8 cellular contexts compared by ENCODE assay signal in the genomic region with DNA sequence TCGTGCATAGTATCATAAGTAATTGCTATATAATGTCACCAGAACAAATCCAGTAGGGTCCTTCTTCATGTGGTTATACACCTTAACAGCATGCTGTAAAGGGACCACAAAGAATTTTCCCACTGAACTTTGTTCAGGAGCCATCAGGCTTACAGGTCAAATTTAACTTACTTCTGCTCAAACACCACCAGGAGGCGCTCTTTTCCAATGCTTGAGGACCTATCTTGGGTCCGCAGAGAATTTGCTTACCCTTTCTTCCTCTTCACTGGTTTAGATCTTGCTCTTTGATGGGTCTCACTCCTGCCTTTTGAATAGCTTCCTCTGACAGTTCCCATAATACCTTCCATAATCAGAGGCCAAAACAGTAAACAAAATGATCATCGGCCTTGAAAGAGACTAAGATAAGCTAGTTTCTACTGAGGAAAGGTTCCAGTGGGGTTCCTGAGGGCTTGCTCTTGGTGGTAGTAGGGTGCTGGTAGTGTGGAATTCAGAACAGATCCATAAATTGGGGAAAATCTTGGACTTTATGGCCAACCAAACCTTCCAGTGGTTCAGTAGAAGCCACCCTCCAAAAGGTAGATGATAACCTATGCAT. TPM values are rescaled to one million over a fixed set of nuclear protein-coding genes. Genes with fewer than 3 reads are reported as not detected.
DNase-seq lines count a peak whose midpoint lies in the region; ATAC-seq, FAIRE-seq and TF ChIP-seq lines count a peak whose summit lies in the region.

No MANE protein-coding gene starts in this region.

- no peak overlapping the region for H3K4me3 Mint-ChIP-seq in stimulated activated naive B cell treated with anti-CD40 and anti-IgM and Interleukin-4, amounts not matched to agents 10 μg/mL and 1 μg/mL and 100 μg/mL, for 72 hours

- no peaks in the 10 kb centered on the region for H3K27me3 Mint-ChIP-seq in stimulated activated naive B cell treated with anti-CD40 and anti-IgM and Interleukin-4, amounts not matched to agents 10 μg/mL and 1 μg/mL and 100 μg/mL, for 72 hours

- no peaks in the 10 kb centered on the region for H3K27me3 ChIP-seq in AG04450 (ENCODE audit: control insufficient read depth, insufficient read depth, low read length)
- H3K27me3 ChIP-seq in GM23248 (replicated peaks; ENCODE audit: insufficient read depth), result no peaks in the 10 kb centered on the region
- H3K27me3 ChIP-seq in H1 (replicated peaks in 1 of 4; ENCODE audit: control insufficient read depth in 3 of 4, extremely low read depth in 1 of 4, insufficient read depth in 3 of 4, low read length in 3 of 4), result no peaks in the 10 kb centered on the region

- no peak overlapping the region for H3K4ac ChIP-seq in H1 (replicated peaks; ENCODE audit: insufficient read length, low read depth, low read length)

- H3K4me1 ChIP-seq in GM23248 (ENCODE audit: insufficient read depth), result no peaks in the 10 kb centered on the region
- no peaks in the 10 kb centered on the region for H3K4me1 ChIP-seq in H1 (replicated peaks in 1 of 4; ENCODE audit: control insufficient read depth in 3 of 4, insufficient read depth in 4 of 4, low read length in 3 of 4)

- no peak overlapping the region for H3K4me3 ChIP-seq in AG04450 (ENCODE audit: low read depth, low read length)
- no peak overlapping the region for H3K4me3 ChIP-seq in GM23248
- no peak overlapping the region for H3K4me3 ChIP-seq in H1 (ENCODE audit: extremely low read depth in 1 of 4, insufficient read depth in 2 of 4, low read depth in 3 of 4, low read length in 4 of 4)

- no peak overlapping the region for H4K5ac ChIP-seq in H1 (ENCODE audit: insufficient read length, low read depth, low read length)

- WGBS in GM23248 (ENCODE audit: low coverage in 1 of 2, low lambda C conversion rate in 2 of 2, missing lambda C conversion rate in 2 of 2), 2 experiments, result 0 to 6% methylated on average over 4 of the region's 4 CpGs
- 32% methylated on average over 4 of the region's 4 CpGs; no CpG with 5 or more reads in 1 of the 2 experiments for WGBS in H1 (ENCODE audit: extremely low coverage in 1 of 2, insufficient coverage in 1 of 2, insufficient read length in 1 of 2, insufficient replicate concordance in 2 of 2, low coverage in 1 of 2, low lambda C conversion rate in 2 of 2, missing lambda C conversion rate in 1 of 2), 2 experiments

- peak; percentile 79 for FAIRE-seq in H1 (lab: Jason Lieb, UNC)

- H2BK12ac ChIP-seq in H1 (ENCODE audit: low read depth, low read length), result no peak overlapping the region

- H3K9me3 ChIP-seq in AG04450 (ENCODE audit: control insufficient read depth, insufficient read depth, low read length) (peaks cover 3% of the 10 kb centered on the region; the same call in 1 of the 2 replicates), GM23248 (ENCODE audit: low read depth) (no peaks in the 10 kb centered on the region), H1 (ENCODE audit: insufficient read depth in 2 of 2, low read depth in 1 of 2, low read length in 1 of 2) (peaks cover 31 to 35% of the 10 kb centered on the region in 2 experiments)

- no peaks in the 10 kb centered on the region for H3K9me2 ChIP-seq in GM23248 (ENCODE audit: insufficient read depth)

- no peaks in the 10 kb centered on the region for H3K79me1 ChIP-seq in H1 (ENCODE audit: low read depth, low read length)

- H3K18ac ChIP-seq in H1 (ENCODE audit: extremely low read depth, low read length), result no peak overlapping the region

- H3K23me2 ChIP-seq in H1 (ENCODE audit: low read depth, low read length), result no peaks in the 10 kb centered on the region

- H3K4me2 ChIP-seq in GM23248 (ENCODE audit: unreplicated experiment) (no peak overlapping the region), H1 (ENCODE audit: insufficient read depth in 1 of 2, low read depth in 2 of 2, low read length in 2 of 2) (no peak overlapping the region)

- TF ChIP-seq RAD21 in H1 (IDR thresholded peaks at IDR 0.05 in 1 of 2, conservative IDR thresholded peaks at IDR 0.05 in 1 of 2; ENCODE audit: low read depth in 2 of 2, low read length in 2 of 2), result peak; percentile 86

- H3K27ac Mint-ChIP-seq in stimulated activated naive B cell treated with anti-CD40 and anti-IgM and Interleukin-4, amounts not matched to agents 10 μg/mL and 1 μg/mL and 100 μg/mL, for 72 hours, result no peak overlapping the region

- no peak for TF ChIP-seq POLR2A in H1 (IDR thresholded peaks at IDR 0.05; ENCODE audit: control extremely low read depth in 1 of 2, low read depth in 2 of 2, low read length in 2 of 2)

- TF ChIP-seq EP300 in H1 (IDR thresholded peaks at IDR 0.05; ENCODE audit: borderline replicate concordance in 1 of 2, low read depth in 2 of 2, low read length in 2 of 2), result no peak

- TF ChIP-seq CTCF in AG04450 (IDR thresholded peaks at IDR 0.05; ENCODE audit: low read depth, low read length) (peak; percentile 77), H1 (IDR thresholded peaks at IDR 0.05; ENCODE audit: control extremely low read depth in 1 of 3, insufficient read depth in 1 of 3, low read depth in 1 of 3, low read length in 3 of 3) (peak in 2 of 3 experiments; percentile 71 to 85; a peak in 3 of 4 replicates)

- peak; percentile 86 to 88 for ATAC-seq in stimulated activated naive B cell treated with anti-CD40 and anti-IgM and Interleukin-4, amounts not matched to agents 10 μg/mL and 1 μg/mL and 100 μg/mL, for 72 hours (replicated peaks)
- ATAC-seq in HG03354 (IDR thresholded peaks at IDR 0.05; ENCODE audit: poor library complexity, severe bottlenecking, unreplicated experiment), result no peak

- no peak overlapping the region for H3K27ac ChIP-seq in AG04450 (ENCODE audit: low read depth, low read length)
- H3K27ac ChIP-seq in GM23248, result no peak overlapping the region
- no peak overlapping the region for H3K27ac ChIP-seq in H1 (ENCODE audit: low read depth, low read length)

- H3K79me2 ChIP-seq in GM23248 (ENCODE audit: insufficient read depth) (no peaks in the 10 kb centered on the region), H1 (ENCODE audit: control insufficient read depth in 1 of 2, insufficient read depth in 2 of 2, low read length in 2 of 2) (no peaks in the 10 kb centered on the region)

- H2BK120ac ChIP-seq in H1 (replicated peaks; ENCODE audit: low read depth, low read length), result no peak overlapping the region

- H2AFZ ChIP-seq in GM23248, result no peak overlapping the region
- H2AFZ ChIP-seq in H1 (ENCODE audit: low read length), result no peak overlapping the region

- H3K56ac ChIP-seq in H1 (replicated peaks; ENCODE audit: insufficient read length, low read depth, low read length), result no peak overlapping the region

- H3F3A ChIP-seq in GM23248 (ENCODE audit: insufficient read depth), result no peaks in the 10 kb centered on the region

- H3K9ac ChIP-seq in GM23248 (no peak overlapping the region), H1 (replicated peaks in 1 of 4; ENCODE audit: extremely low read depth in 1 of 4, low read depth in 3 of 4, low read length in 3 of 4) (no peak overlapping the region)

- H3K36me3 ChIP-seq in GM23248 (ENCODE audit: low read depth) (no peaks in the 10 kb centered on the region), H1 (ENCODE audit: control insufficient read depth in 2 of 4, insufficient read depth in 4 of 4, low read length in 3 of 4) (peaks cover 0 to 4% (median 0%) of the 10 kb centered on the region in 4 experiments; a peak in 1 of 8 replicates)

- H2AK5ac ChIP-seq in H1 (ENCODE audit: low read depth, low read length), result no peak overlapping the region

- no peak overlapping the region for H2BK5ac ChIP-seq in H1 (ENCODE audit: low read depth, low read length)

- no peaks in the 10 kb centered on the region for H4K20me1 ChIP-seq in GM23248 (ENCODE audit: insufficient read depth)
- H4K20me1 ChIP-seq in H1 (replicated peaks in 1 of 2; ENCODE audit: control insufficient read depth in 1 of 2, insufficient read depth in 2 of 2, low read length in 2 of 2), result no peaks in the 10 kb centered on the region

- in situ Hi-C loops in GM23248 (cut with MboI), result no loop called here

- POLR2A ChIA-PET in AG04450 (lab: Yijun Ruan, JAX), result no interaction called here
- POLR2A ChIA-PET in H1 (lab: Charles Lee; ENCODE audit: partially characterized antibody), result interaction anchor here (1.4 kb wide), 1 partner anchor 38 kb away, joined by 4 read pairs; the partner anchor contains the start of gene ZNF302

- no peak overlapping the region for H2BK20ac ChIP-seq in H1 (ENCODE audit: low read length)

- H3K9me3 Mint-ChIP-seq in stimulated activated naive B cell treated with anti-CD40 and anti-IgM and Interleukin-4, amounts not matched to agents 10 μg/mL and 1 μg/mL and 100 μg/mL, for 72 hours, result peaks cover 6 to 7% of the 10 kb centered on the region in 2 donors

- no peak overlapping the region for H4K91ac ChIP-seq in H1 (replicated peaks; ENCODE audit: insufficient read length, low read length)

- H2BK15ac ChIP-seq in H1 (ENCODE audit: low read length), result no peak overlapping the region

- H3K23ac ChIP-seq in H1 (ENCODE audit: insufficient read length), result no peak overlapping the region

- DNase-seq in AG04450 (ENCODE audit: low read depth, low spot score), result peak; percentile 20
- peak; percentile 76 for DNase-seq in GM23248
- DNase-seq in NCI-H446 (lab: John Stamatoyannopoulos, UW), result peak; percentile 62 to 85
- DNase-seq in activated CD4-positive, alpha-beta T cell treated with anti-CD3 and anti-CD28 coated beads for 48 hours, result peak; percentile 74
- DNase-seq in H1 (ENCODE audit: low read depth in 1 of 2, low spot score in 2 of 2), result peak in 1 of 2 experiments; percentile 58
- DNase-seq in mucosa of gallbladder (ENCODE audit: low spot score), result peak; percentile 71
- peak; percentile 27 for DNase-seq in stimulated activated naive B cell treated with anti-CD40 and anti-IgM and Interleukin-4, amounts not matched to agents 10 μg/mL and 1 μg/mL and 100 μg/mL, for 72 hours

- H3K36me3 Mint-ChIP-seq in stimulated activated naive B cell treated with anti-CD40 and anti-IgM and Interleukin-4, amounts not matched to agents 10 μg/mL and 1 μg/mL and 100 μg/mL, for 72 hours, result peaks cover 12 to 17% of the 10 kb centered on the region in 2 donors

- no peak overlapping the region for H4K8ac ChIP-seq in H1 (ENCODE audit: extremely low read depth, insufficient read depth, low read length)

- no peak overlapping the region for H3K14ac ChIP-seq in H1 (ENCODE audit: insufficient read length)

- CTCF ChIA-PET in AG04450 (lab: Charles Lee), result interaction anchor here (0.6 to 3.6 kb wide), 18 partner anchors 8 to 514 kb away, joined by 3 to 85 read pairs (median 4); partner anchors contain the start of genes ZNF181 and ZNF302
- CTCF ChIA-PET in H1 (lab: Charles Lee; ENCODE audit: partially characterized antibody), result interaction anchor here (0.6 to 6.5 kb wide), 11 partner anchors 8 to 199 kb away, joined by 3 to 46 read pairs (median 3); no protein-coding TSS in a partner anchor

- H3K4me1 Mint-ChIP-seq in stimulated activated naive B cell treated with anti-CD40 and anti-IgM and Interleukin-4, amounts not matched to agents 10 μg/mL and 1 μg/mL and 100 μg/mL, for 72 hours, result peaks cover 3 to 5% of the 10 kb centered on the region in 2 donors

RNA-seq across cellular contexts. Expression of gene SCGB2B2, which starts 37.4 kb away (rescaled TPM):
- 0.04 and 0.21 TPM in 2 replicates for polyA plus RNA-seq in AG04450 (2011; rRNA removed)
- polyA minus RNA-seq in AG04450 (2011; rRNA and poly(A)+ RNA removed), result 0.18 and 0.52 TPM in 2 replicates
- total RNA-seq in GM23248 (2014; rRNA removed; shearing (Covaris generic)), result not detected in 2 replicates
- polyA plus RNA-seq in GM23248 (2016; fragmentation: Nextera tagmentation; extraction: Ambion mirVana), result not detected in 2 replicates
- not detected in 2 replicates for total RNA-seq in H1 (2021; fragmentation: NEBNext Ultra II Directional; extraction: Animal tissue kit (Norgen Biotek cat#: 25700))
- polyA plus RNA-seq in H1 (2011; rRNA removed), result 0.09 and 0.19 TPM in 2 replicates
- 0.04 TPM for polyA plus RNA-seq in H1 (2011; cell fraction: cytosol; rRNA removed)
- 0.63 TPM for polyA plus RNA-seq in H1 (2011; cell fraction: nucleus; rRNA removed)
- 0.32 TPM in 1 of 4 replicates, not detected in the others for polyA plus RNA-seq in H1 (2012, experiment 1 of 2)
- not detected for polyA plus RNA-seq in H1 (2012, experiment 2 of 2)
- polyA plus RNA-seq in H1 (2013, experiment 1 of 2), result 0.02 TPM
- polyA plus RNA-seq in H1 (2013, experiment 2 of 2), result not detected
- polyA minus RNA-seq in H1 (2011; rRNA and poly(A)+ RNA removed), result 0.20 and 0.82 TPM in 2 replicates
- not detected for polyA minus RNA-seq in H1 (2011; cell fraction: cytosol; rRNA and poly(A)+ RNA removed)
- polyA minus RNA-seq in H1 (2011; cell fraction: nucleus; rRNA and poly(A)+ RNA removed), result 0.40 TPM
- total RNA-seq in mucosa of gallbladder, result 1.0 TPM

RNA-seq across cellular contexts. Expression of gene ZNF302, which starts 37.9 kb away (rescaled TPM):
- polyA plus RNA-seq in AG04450 (2011; rRNA removed) (21.6 and 29.1 TPM in 2 replicates), GM23248 (2016; fragmentation: Nextera tagmentation; extraction: Ambion mirVana) (20.5 and 23.9 TPM in 2 replicates), H1 (2011; rRNA removed) (9.1 and 10.9 TPM in 2 replicates)
- polyA minus RNA-seq in AG04450 (2011; rRNA and poly(A)+ RNA removed), result 9.1 and 15.7 TPM in 2 replicates
- 18.4 and 23.9 TPM in 2 replicates for total RNA-seq in GM23248 (2014; rRNA removed; shearing (Covaris generic))
- 17.0 and 20.4 TPM in 2 replicates for total RNA-seq in H1 (2021; fragmentation: NEBNext Ultra II Directional; extraction: Animal tissue kit (Norgen Biotek cat#: 25700))
- polyA plus RNA-seq in H1 (2011; cell fraction: cytosol; rRNA removed), result 14.1 TPM
- polyA plus RNA-seq in H1 (2011; cell fraction: nucleus; rRNA removed), result 19.0 TPM
- 10.9 to 19.6 TPM (median 11.2 TPM) in 4 replicates for polyA plus RNA-seq in H1 (2012, experiment 1 of 2)
- polyA plus RNA-seq in H1 (2012, experiment 2 of 2), result 1.0 TPM
- polyA plus RNA-seq in H1 (2013, experiment 1 of 2), result 16.5 TPM
- 14.4 TPM for polyA plus RNA-seq in H1 (2013, experiment 2 of 2)
- 13.2 and 14.7 TPM in 2 replicates for polyA minus RNA-seq in H1 (2011; rRNA and poly(A)+ RNA removed)
- polyA minus RNA-seq in H1 (2011; cell fraction: cytosol; rRNA and poly(A)+ RNA removed), result 10.9 TPM
- polyA minus RNA-seq in H1 (2011; cell fraction: nucleus; rRNA and poly(A)+ RNA removed), result 37.1 TPM
- total RNA-seq in mucosa of gallbladder, result 28.8 TPM
